1 cellular context compared by ENCODE assay signal in genomic region chr2:102368461-102369109, GRCh38.
TF ChIP-seq lines count a peak whose summit lies in the region.

No MANE protein-coding gene starts in this region.

TF ChIP-seq in HepG2, 621 proteins besides CTCF, POLR2A, EP300 and RAD21:
- TF ChIP-seq ZNF7 (CRISPR knock-in tag; IDR thresholded peaks at IDR 0.05) (no peak), TCF7L2 (IDR thresholded peaks at IDR 0.05; ENCODE audit: low read depth, low read length) (no peak), ELF1 (CRISPR knock-in tag; IDR thresholded peaks at IDR 0.05) (no peak), ZNF124 (CRISPR knock-in tag; IDR thresholded peaks at IDR 0.05) (no peak)
